ENCODE assay signal across 21 cellular contexts in the genomic region with DNA sequence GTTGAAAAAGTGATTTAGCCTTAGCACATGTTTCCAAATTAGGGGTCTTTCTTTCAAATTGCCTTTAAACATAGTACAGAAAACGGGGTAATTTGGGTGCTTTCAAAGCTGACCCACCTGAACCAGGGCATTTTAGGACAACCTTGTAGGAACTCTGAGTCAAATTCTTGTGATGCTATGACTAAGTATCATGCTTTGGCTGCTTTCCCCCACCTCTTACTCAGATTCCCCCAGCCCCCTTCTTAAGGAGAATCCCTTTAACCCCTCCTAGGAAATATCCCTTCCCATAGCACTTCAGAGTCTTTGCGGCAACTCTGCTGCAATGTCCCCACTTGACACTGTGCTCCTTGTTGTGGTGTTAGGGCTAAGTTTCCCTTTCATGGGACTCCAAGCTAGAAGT. TPM values are rescaled to one million over a fixed set of nuclear protein-coding genes. Genes with fewer than 3 reads are reported as not detected.
DNase-seq lines count a peak whose midpoint lies in the region; ATAC-seq and TF ChIP-seq lines count a peak whose summit lies in the region.
"Had no signal": no experiment of that assay in that cellular context is flagged by ENCODE, and none has a peak within 500 bp of the region (broad histone marks: within the 10 kb centered on the region; RNA-seq: fewer than 3 reads in every experiment).

No MANE protein-coding gene starts in this region.

- ATAC-seq in SK-N-SH treated with all-trans-retinoic acid at 6 μM for 48 hours, result peak; percentile 20; the same call in 1 of the 3 replicates
- ATAC-seq in heart right ventricle, result no peak
- ATAC-seq: psoas muscle had no signal

- H3K36me3 ChIP-seq in GM23248 (ENCODE audit: low read depth), result no peaks in the 10 kb centered on the region
- no peaks in the 10 kb centered on the region for H3K36me3 ChIP-seq in BE2C
- no peaks in the 10 kb centered on the region for H3K36me3 ChIP-seq in heart right ventricle
- H3K36me3 ChIP-seq: SJSA1 had no signal

- intact Hi-C loops in heart right ventricle (cut with DNase I), result loop anchor here in 1 of 10 donors (10.0 kb wide), 1 partner anchor 130 kb away; no protein-coding TSS in a partner anchor

- H3K4me1 ChIP-seq in GM23248 (ENCODE audit: insufficient read depth), result peaks cover 54% of the 10 kb centered on the region
- no peaks in the 10 kb centered on the region for H3K4me1 ChIP-seq in BE2C
- H3K4me1 ChIP-seq in heart right ventricle, result peaks cover 0 to 10% (median 0%) of the 10 kb centered on the region in 9 donors
- H3K4me1 ChIP-seq: Caco-2, psoas muscle had no signal

- in situ Hi-C loops in GM23248 (cut with MboI), result no loop called here

- H3K9ac ChIP-seq in GM23248, result no peak overlapping the region; the same call in 1 of the 2 replicates

- peaks cover 41% of the 10 kb centered on the region for H3F3A ChIP-seq in GM23248 (ENCODE audit: insufficient read depth)

- POLR2A ChIA-PET in GM10248 (lab: Yijun Ruan, JAX), result no interaction called here

- DNase-seq in A172 (ENCODE audit: low spot score), result peak; percentile 87
- peak; percentile 84 for DNase-seq in GM23248
- peak; percentile 69 for DNase-seq in fibroblast of the aortic adventitia (ENCODE audit: low read depth)
- DNase-seq in BE2C, result no peak
- DNase-seq in GM10248 (ENCODE audit: extremely low spot score), result no peak
- no peak for DNase-seq in 8988T
- DNase-seq in heart right ventricle, result no peak
- DNase-seq: activated naive CD4-positive, alpha-beta T cell treated with Interleukin-2 at 50 U/mL for 16 hours; AML-193; Caco-2; dermis blood vessel endothelial cell; erythroblast; GDM1; KBM-7; NCI-H1105; NCI-H526 treated with DMSO at 0.1 percent for 48 hours; nephron progenitor cell; psoas muscle had no signal

- CTCF ChIA-PET in GM10248 (lab: Yijun Ruan, JAX), result interaction anchor here (0.9 kb wide), 1 partner anchor 8 kb away, joined by 3 read pairs; no protein-coding TSS in a partner anchor

- no peaks in the 10 kb centered on the region for H3K9me2 ChIP-seq in GM23248 (ENCODE audit: insufficient read depth)

- peak overlapping the region; percentile 53 for H3K27ac ChIP-seq in GM23248
- no peak overlapping the region for H3K27ac ChIP-seq in heart right ventricle
- H3K27ac ChIP-seq: psoas muscle, SJSA1 had no signal

- WGBS in GM23248 (ENCODE audit: low coverage in 1 of 2, low lambda C conversion rate in 2 of 2, missing lambda C conversion rate in 2 of 2), 2 experiments, result 63 to 71% methylated on average over 2 of the region's 2 CpGs
- WGBS in heart right ventricle, 2 donors, result 94 to 96% methylated on average over 2 of the region's 2 CpGs

- peak overlapping the region; percentile 46 for H3K4me2 ChIP-seq in GM23248 (ENCODE audit: unreplicated experiment)

- TF ChIP-seq CTCF in fibroblast of the aortic adventitia (IDR thresholded peaks at IDR 0.05; ENCODE audit: insufficient read depth, low read length), result no peak
- TF ChIP-seq CTCF in BE2C (IDR thresholded peaks at IDR 0.05; ENCODE audit: low read depth, low read length), result no peak
- no peak for TF ChIP-seq CTCF in GM10248 (IDR thresholded peaks at IDR 0.05; ENCODE audit: control extremely low read depth, extremely low read depth, low read depth, missing control alignments)
- no peak for TF ChIP-seq CTCF in heart right ventricle (IDR thresholded peaks at IDR 0.05)

- no peak overlapping the region for H3K4me3 ChIP-seq in GM23248
- no peak overlapping the region for H3K4me3 ChIP-seq in fibroblast of the aortic adventitia (ENCODE audit: low read depth, low read length)
- no peak overlapping the region for H3K4me3 ChIP-seq in BE2C (ENCODE audit: low read depth, low read length)
- no peak overlapping the region for H3K4me3 ChIP-seq in heart right ventricle
- H3K4me3 ChIP-seq: psoas muscle, SJSA1 had no signal

- no peaks in the 10 kb centered on the region for H3K27me3 ChIP-seq in GM23248 (replicated peaks; ENCODE audit: insufficient read depth)
- H3K27me3 ChIP-seq in BE2C, result no peaks in the 10 kb centered on the region
- H3K27me3 ChIP-seq in heart right ventricle, result no peaks in the 10 kb centered on the region
- H3K27me3 ChIP-seq: SJSA1 had no signal

- H3K9me3 ChIP-seq in GM23248 (ENCODE audit: low read depth) (no peaks in the 10 kb centered on the region), BE2C (no peaks in the 10 kb centered on the region), heart right ventricle (peaks cover 0 to 18% (median 0%) of the 10 kb centered on the region in 11 donors)
- H3K9me3 ChIP-seq: Caco-2 had no signal

- H4K20me1 ChIP-seq in GM23248 (ENCODE audit: insufficient read depth), result no peaks in the 10 kb centered on the region

- H3K79me2 ChIP-seq in GM23248 (ENCODE audit: insufficient read depth), result no peaks in the 10 kb centered on the region

- H2AFZ ChIP-seq in GM23248, result no peak overlapping the region

TF ChIP-seq in SK-N-SH treated with all-trans-retinoic acid at 6 μM for 48 hours, 23 proteins besides CTCF, POLR2A, EP300 and RAD21:
- TF ChIP-seq GLIS3 (CRISPR knock-in tag; IDR thresholded peaks at IDR 0.05) (no peak), ARNTL (CRISPR knock-in tag; IDR thresholded peaks at IDR 0.05; ENCODE audit: borderline replicate concordance, low read depth) (no peak), OSR1 (CRISPR knock-in tag; IDR thresholded peaks at IDR 0.05) (no peak), ZFP30 (CRISPR knock-in tag; IDR thresholded peaks at IDR 0.05) (no peak), TCF4 (CRISPR knock-in tag; IDR thresholded peaks at IDR 0.05; ENCODE audit: borderline replicate concordance) (no peak), ZC3H10 (CRISPR knock-in tag; IDR thresholded peaks at IDR 0.05) (no peak), SNAI2 (CRISPR knock-in tag; IDR thresholded peaks at IDR 0.05) (no peak), ZNF70 (CRISPR knock-in tag; IDR thresholded peaks at IDR 0.05) (no peak), ISL1 (CRISPR knock-in tag; IDR thresholded peaks at IDR 0.05) (no peak)
- TF ChIP-seq, protein P1, sequence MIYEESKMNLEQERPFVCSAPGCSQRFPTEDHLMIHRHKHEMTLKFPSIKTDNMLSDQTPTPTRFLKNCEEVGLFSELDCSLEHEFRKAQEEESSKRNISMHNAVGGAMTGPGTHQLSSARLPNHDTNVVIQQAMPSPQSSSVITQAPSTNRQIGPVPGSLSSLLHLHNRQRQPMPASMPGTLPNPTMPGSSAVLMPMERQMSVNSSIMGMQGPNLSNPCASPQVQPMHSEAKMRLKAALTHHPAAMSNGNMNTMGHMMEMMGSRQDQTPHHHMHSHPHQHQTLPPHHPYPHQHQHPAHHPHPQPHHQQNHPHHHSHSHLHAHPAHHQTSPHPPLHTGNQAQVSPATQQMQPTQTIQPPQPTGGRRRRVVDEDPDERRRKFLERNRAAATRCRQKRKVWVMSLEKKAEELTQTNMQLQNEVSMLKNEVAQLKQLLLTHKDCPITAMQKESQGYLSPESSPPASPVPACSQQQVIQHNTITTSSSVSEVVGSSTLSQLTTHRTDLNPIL (CRISPR knock-in tag; IDR thresholded peaks at IDR 0.05; ENCODE audit: low read depth), result no peak
- TF ChIP-seq, protein P2, sequence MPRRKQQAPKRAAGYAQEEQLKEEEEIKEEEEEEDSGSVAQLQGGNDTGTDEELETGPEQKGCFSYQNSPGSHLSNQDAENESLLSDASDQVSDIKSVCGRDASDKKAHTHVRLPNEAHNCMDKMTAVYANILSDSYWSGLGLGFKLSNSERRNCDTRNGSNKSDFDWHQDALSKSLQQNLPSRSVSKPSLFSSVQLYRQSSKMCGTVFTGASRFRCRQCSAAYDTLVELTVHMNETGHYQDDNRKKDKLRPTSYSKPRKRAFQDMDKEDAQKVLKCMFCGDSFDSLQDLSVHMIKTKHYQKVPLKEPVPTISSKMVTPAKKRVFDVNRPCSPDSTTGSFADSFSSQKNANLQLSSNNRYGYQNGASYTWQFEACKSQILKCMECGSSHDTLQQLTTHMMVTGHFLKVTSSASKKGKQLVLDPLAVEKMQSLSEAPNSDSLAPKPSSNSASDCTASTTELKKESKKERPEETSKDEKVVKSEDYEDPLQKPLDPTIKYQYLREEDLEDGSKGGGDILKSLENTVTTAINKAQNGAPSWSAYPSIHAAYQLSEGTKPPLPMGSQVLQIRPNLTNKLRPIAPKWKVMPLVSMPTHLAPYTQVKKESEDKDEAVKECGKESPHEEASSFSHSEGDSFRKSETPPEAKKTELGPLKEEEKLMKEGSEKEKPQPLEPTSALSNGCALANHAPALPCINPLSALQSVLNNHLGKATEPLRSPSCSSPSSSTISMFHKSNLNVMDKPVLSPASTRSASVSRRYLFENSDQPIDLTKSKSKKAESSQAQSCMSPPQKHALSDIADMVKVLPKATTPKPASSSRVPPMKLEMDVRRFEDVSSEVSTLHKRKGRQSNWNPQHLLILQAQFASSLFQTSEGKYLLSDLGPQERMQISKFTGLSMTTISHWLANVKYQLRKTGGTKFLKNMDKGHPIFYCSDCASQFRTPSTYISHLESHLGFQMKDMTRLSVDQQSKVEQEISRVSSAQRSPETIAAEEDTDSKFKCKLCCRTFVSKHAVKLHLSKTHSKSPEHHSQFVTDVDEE (CRISPR knock-in tag; IDR thresholded peaks at IDR 0.05), result no peak

RNA-seq across cellular contexts. Expression of gene KLF7, which starts 18.6 kb away (rescaled TPM):
- total RNA-seq in A172 (2014; rRNA removed; shearing (Covaris generic)), result 9.1 and 13.7 TPM in 2 replicates
- total RNA-seq in GM23248 (2014; rRNA removed; shearing (Covaris generic)), result 22.5 and 43.0 TPM in 2 replicates
- polyA plus RNA-seq in GM23248 (2016; fragmentation: Nextera tagmentation; extraction: Ambion mirVana) (35.8 and 39.4 TPM in 2 replicates), heart right ventricle (1 to 10 TPM; 5.0 to 5.6 TPM)
- total RNA-seq in fibroblast of the aortic adventitia (ENCODE audit: low replicate concordance) (12.3 and 38.5 TPM in 2 replicates), heart right ventricle (10 to 100 TPM; 21.8 to 51.8 (median 30.8) TPM)
- polyA plus RNA-seq in BE2C (2012; ENCODE audit: insufficient read depth, insufficient read length, low read depth), result 40.8 TPM
- total RNA-seq: OCI-LY7 had no signal

Comparison
In these comparisons a context has a peak if more than half of its experiments do, and no peak if none do; other contexts are left out.
1. DNase-seq: peak in A172 (single experiment), GM23248 (single experiment) and fibroblast of the aortic adventitia (single experiment); none in BE2C (single experiment), GM10248 (single experiment), 8988T (single experiment) and heart right ventricle (0 of 2).